15 cellular contexts compared by ENCODE assay signal in genomic region chr11:117639601-117640000, GRCh38.
"Had no signal": no experiment of that assay in that cellular context is flagged by ENCODE, and none has a peak within 500 bp of the region (broad histone marks: within the 10 kb centered on the region; RNA-seq: fewer than 3 reads in every experiment).

No MANE protein-coding gene starts in this region.

- H3K27me3 ChIP-seq: neural progenitor cell, sigmoid colon, thyroid gland had no signal

- H2AFZ ChIP-seq: neural progenitor cell had no signal

- ATAC-seq: left lobe of liver; naive thymus-derived CD4-positive, alpha-beta T cell; psoas muscle; right cardiac atrium; stimulated activated memory B cell treated with anti-CD40 and anti-IgM and Interleukin-4, amounts not matched to agents 10 μg/mL and 1 μg/mL and 100 μg/mL, for 72 hours had no signal

- H3K4me1 ChIP-seq: psoas muscle, sigmoid colon, suprapubic skin, thyroid gland had no signal

- H3K4me3 ChIP-seq: neural progenitor cell, psoas muscle, sigmoid colon, suprapubic skin, thyroid gland had no signal

- H3K36me3 ChIP-seq: neural progenitor cell, sigmoid colon, suprapubic skin, thyroid gland had no signal

- H3K27ac ChIP-seq: neural progenitor cell, psoas muscle, sigmoid colon, suprapubic skin, thyroid gland had no signal

- H3K4me2 ChIP-seq: neural progenitor cell had no signal

- H3K9me3 ChIP-seq: psoas muscle, sigmoid colon, suprapubic skin, thyroid gland had no signal

- DNase-seq: cortex of kidney; effector CD4-positive, alpha-beta T cell; mammary epithelial cell; mesendoderm; midbrain; naive thymus-derived CD4-positive, alpha-beta T cell; psoas muscle; right cardiac atrium; stimulated activated CD4-positive, alpha-beta T cell treated with anti-CD3 and anti-CD28 coated beads, Interleukin-4, amount 100 ng/mL, for 4 hours; thyroid gland had no signal

- H3K9ac ChIP-seq: neural progenitor cell had no signal
